16 cellular contexts compared by ENCODE assay signal in the genomic region with DNA sequence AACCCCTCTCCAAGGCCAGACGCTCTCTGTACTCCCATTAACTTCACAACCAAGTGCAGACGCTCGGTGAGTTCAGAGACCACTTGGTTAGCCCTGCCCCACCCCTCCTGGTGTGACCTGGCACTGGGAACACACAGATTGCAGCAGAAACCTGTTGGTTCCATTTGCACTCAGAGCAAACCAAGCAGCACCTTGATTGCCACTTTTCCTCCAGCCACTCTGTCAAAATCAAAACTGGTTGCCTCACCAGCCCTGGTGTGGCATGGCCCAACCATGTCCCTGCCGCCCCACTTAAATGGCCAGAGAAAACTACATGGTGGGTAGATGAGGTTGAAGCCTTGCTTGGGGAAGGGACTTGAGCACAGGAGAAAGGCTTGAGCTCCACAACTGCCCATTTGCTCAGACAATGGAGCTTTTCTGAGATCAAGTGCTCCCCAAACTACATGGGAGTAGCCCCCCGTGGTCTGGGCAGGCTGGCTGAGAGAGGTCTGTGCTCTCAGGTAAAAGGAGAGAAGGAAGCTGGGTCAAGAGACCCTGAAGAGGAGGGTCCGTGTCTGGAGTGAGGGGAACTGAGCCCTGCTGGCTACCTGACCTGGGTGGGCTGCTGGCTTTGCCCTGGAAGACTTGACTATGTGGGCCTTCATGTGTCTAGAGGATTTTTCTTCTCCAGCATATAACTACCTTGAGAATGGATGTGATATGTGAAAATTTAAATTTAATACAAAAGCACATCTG. TPM values are rescaled to one million over a fixed set of nuclear protein-coding genes. Genes with fewer than 3 reads are reported as not detected.
A peak's percentile ranks its signal among the peaks of the same experiment; 100 is the strongest.
DNase-seq lines count a peak whose midpoint lies in the region; ATAC-seq and TF ChIP-seq lines count a peak whose summit lies in the region.
"Had no signal": no experiment of that assay in that cellular context is flagged by ENCODE, and none has a peak within 500 bp of the region (broad histone marks: within the 10 kb centered on the region; RNA-seq: fewer than 3 reads in every experiment).

No MANE protein-coding gene starts in this region.

- peak overlapping the region; percentile 2 for H3K27ac Mint-ChIP-seq in T-helper 17 cell
- H3K27ac Mint-ChIP-seq: T-helper 1 cell treated with Interleukin-12 subunit alpha and Interleukin-12 subunit beta and Interleukin-4 antibody, amounts not matched to agents 30 μg/mL and 1 μg/mL, for 36 hours had no signal

- H3K4me1 ChIP-seq in A673 (ENCODE audit: insufficient read depth, low read length, poor library complexity, severe bottlenecking), result peaks cover 14% of the 10 kb centered on the region

- H3K27me3 Mint-ChIP-seq in T-helper 17 cell, result no peaks in the 10 kb centered on the region

- no peak overlapping the region for H3K4me3 ChIP-seq in dorsolateral prefrontal cortex
- H3K4me3 ChIP-seq in A673 (ENCODE audit: low read depth, low read length, poor library complexity, severe bottlenecking), result no peak overlapping the region
- H3K4me3 ChIP-seq: A549, gastrocnemius medialis, thyroid gland had no signal

- H3K36me3 Mint-ChIP-seq in T-helper 17 cell (ENCODE audit: low read depth), result no peaks in the 10 kb centered on the region

- peak; percentile 56 for DNase-seq in activated CD8-positive, alpha-beta memory T cell treated with anti-CD3 and anti-CD28 coated beads for 24 hours
- DNase-seq in activated CD8-positive, alpha-beta memory T cell treated with anti-CD3 and anti-CD28 coated beads, Interleukin-2, amount 50 U/mL, for 4 hours, result no peak
- DNase-seq in T-helper 17 cell, result peak in 1 of 3 donors; percentile 1
- DNase-seq in dorsolateral prefrontal cortex, result peak in 6 of 10 donors; percentile 4 to 27 (median 22)
- DNase-seq in stimulated activated CD8-positive, alpha-beta memory T cell treated with anti-CD3 and anti-CD28 coated beads, Interleukin-4, amount 100 ng/mL, for 48 hours, result peak; percentile 20
- DNase-seq in NCI-H146 treated with DMSO at 0.1 percent for 48 hours (lab: John Stamatoyannopoulos, UW; ENCODE audit: unreplicated experiment), result no peak
- no peak for DNase-seq in A673 (ENCODE audit: low spot score)
- DNase-seq in middle frontal gyrus (ENCODE audit: extremely low spot score, low spot score), result no peak
- DNase-seq: NCI-H1092 treated with DMSO at 0.1 percent for 48 hours, NCI-H345, PC-3 had no signal

- CTCF ChIA-PET in A673 (lab: Charles Lee), result no interaction called here

- H3K4me1 Mint-ChIP-seq in T-helper 17 cell, result peaks cover 12% of the 10 kb centered on the region

- intact Hi-C loops in dorsolateral prefrontal cortex (cut with DNase I), result no loop called here
- intact Hi-C loops in A673 (cut with micrococcal nuclease; ENCODE audit: unreplicated experiment), result no loop called here

- H3K27ac ChIP-seq in dorsolateral prefrontal cortex (peak overlapping the region in 58 of 59 donors; percentile 73 to 96 (median 91)), A673 (ENCODE audit: low read depth, low read length, poor library complexity, severe bottlenecking) (no peak overlapping the region)
- H3K27ac ChIP-seq: A549 had no signal

- TF ChIP-seq CTCF in dorsolateral prefrontal cortex (IDR thresholded peaks at IDR 0.05 in 54 of 56, conservative IDR thresholded peaks at IDR 0.05 in 2 of 56; ENCODE audit: low read depth in 1 of 56, partially characterized antibody in 56 of 56), result no peak
- TF ChIP-seq CTCF in A673 (conservative IDR thresholded peaks at IDR 0.05; ENCODE audit: low read depth, low read length), result no peak

- H3K27me3 ChIP-seq in dorsolateral prefrontal cortex (no peaks in the 10 kb centered on the region), A673 (replicated peaks; ENCODE audit: insufficient read depth, low read depth, low read length, poor library complexity) (no peaks in the 10 kb centered on the region)
- H3K27me3 ChIP-seq: gastrocnemius medialis, thyroid gland had no signal

- BruUV-seq in A673 (replicated peaks; lab: Mats Ljungman, UMichigan), result no TSS peak

- peaks cover 11% of the 10 kb centered on the region for H3K36me3 ChIP-seq in A673 (ENCODE audit: insufficient read depth, low read length, poor library complexity, severe bottlenecking)

- H3K9me3 ChIP-seq in T-helper 17 cell (ENCODE audit: control insufficient read depth, low read length, poor library complexity, severe bottlenecking), result no peaks in the 10 kb centered on the region
- H3K9me3 ChIP-seq in A673 (ENCODE audit: low read depth, low read length, poor library complexity, severe bottlenecking), result no peaks in the 10 kb centered on the region
- H3K9me3 ChIP-seq: A549, gastrocnemius medialis, thyroid gland had no signal

- POLR2A ChIA-PET in A673 (lab: Charles Lee; ENCODE audit: low non-redundant PET), result no interaction called here

- no peak overlapping the region for H3K4me3 Mint-ChIP-seq in T-helper 17 cell
- H3K4me3 Mint-ChIP-seq: nephron; T-helper 1 cell treated with Interleukin-12 subunit alpha and Interleukin-12 subunit beta and Interleukin-4 antibody, amounts not matched to agents 30 μg/mL and 1 μg/mL, for 36 hours had no signal

- no peak for ATAC-seq in T-helper 17 cell
- ATAC-seq: A549, gastrocnemius medialis, PC-3 had no signal

RNA-seq across cellular contexts. Expression of a gene that starts 43.4 kb away (rescaled TPM):
- 100 to 1,000 TPM; 420 to 428 TPM for total RNA-seq in T-helper 17 cell
- 100 to 1,000 TPM; 110 to 346 (median 179) TPM for total RNA-seq in dorsolateral prefrontal cortex
- 146 and 174 TPM in 2 replicates for total RNA-seq in A673 (2021)

Comparison
In these comparisons a context has a peak if more than half of its experiments do, and no peak if none do; other contexts are left out.
1. DNase-seq: peak in activated CD8-positive, alpha-beta memory T cell treated with anti-CD3 and anti-CD28 coated beads for 24 hours (single experiment), dorsolateral prefrontal cortex (6 of 10) and stimulated activated CD8-positive, alpha-beta memory T cell treated with anti-CD3 and anti-CD28 coated beads, Interleukin-4, amount 100 ng/mL, for 48 hours (single experiment); none in activated CD8-positive, alpha-beta memory T cell treated with anti-CD3 and anti-CD28 coated beads, Interleukin-2, amount 50 U/mL, for 4 hours (single experiment), NCI-H146 treated with DMSO at 0.1 percent for 48 hours (single experiment), A673 (single experiment) and middle frontal gyrus (single experiment).